Comparison of ENCODE assay signal across 11 cellular contexts in the genomic region with DNA sequence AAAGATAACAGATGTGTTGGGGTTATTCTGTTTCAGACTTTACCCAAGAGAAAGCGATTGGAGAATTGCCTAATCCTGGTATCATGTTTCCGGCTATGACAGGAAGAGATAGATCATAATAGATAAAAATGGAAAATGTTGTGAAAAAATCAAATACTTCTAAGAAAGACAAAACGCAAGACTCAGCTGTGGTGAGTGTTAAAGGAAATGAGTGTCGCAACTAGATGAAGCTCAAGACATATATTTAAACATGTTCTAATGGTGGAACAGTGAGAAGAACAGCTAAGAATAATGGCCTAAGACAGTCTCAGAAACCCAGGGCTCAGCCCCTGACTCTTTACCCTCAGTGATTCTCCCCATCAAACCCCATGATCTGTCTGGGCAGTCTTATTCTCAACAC.
A peak's percentile ranks its signal among the peaks of the same experiment; 100 is the strongest.
DNase-seq lines count a peak whose midpoint lies in the region; ATAC-seq and TF ChIP-seq lines count a peak whose summit lies in the region.
"Had no signal": no experiment of that assay in that cellular context is flagged by ENCODE, and none has a peak within 500 bp of the region (broad histone marks: within the 10 kb centered on the region; RNA-seq: fewer than 3 reads in every experiment).

No MANE protein-coding gene starts in this region.

- no peak for TF ChIP-seq POLR2A in stomach (IDR thresholded peaks at IDR 0.05)

- H3K4me1 ChIP-seq in SK-N-SH (ENCODE audit: control insufficient read depth in 1 of 2, insufficient read depth in 2 of 2, low read depth in 1 of 2, low read length in 1 of 2) (peaks cover 0 to 10% of the 10 kb centered on the region in 2 experiments; a peak in 3 of 4 replicates), stomach (peaks cover 0 to 29% (median 4%) of the 10 kb centered on the region in 4 donors)
- H3K4me1 ChIP-seq: psoas muscle had no signal

- no peaks in the 10 kb centered on the region for H3K36me3 Mint-ChIP-seq in activated T-cell treated with anti-CD3 and anti-CD28 coated beads, Interleukin-2, amount 50 U/mL, for 24 hours (ENCODE audit: low read depth)

- ATAC-seq in HG02571 (IDR thresholded peaks at IDR 0.05; ENCODE audit: unreplicated experiment): no peak
- ATAC-seq: psoas muscle had no signal

- no peaks in the 10 kb centered on the region for H4K20me1 ChIP-seq in SK-N-SH (ENCODE audit: insufficient read depth)

- TF ChIP-seq EP300 in SK-N-SH (IDR thresholded peaks at IDR 0.05; ENCODE audit: borderline replicate concordance in 1 of 2, low read depth in 1 of 2, low read length in 1 of 2) (peak in 1 of 2 experiments; percentile 17; a peak in 1 of 4 replicates), stomach (IDR thresholded peaks at IDR 0.05) (no peak)

- H2AFZ ChIP-seq in SK-N-SH (ENCODE audit: low read depth): no peak overlapping the region

- H3K27me3 ChIP-seq in SK-N-SH (ENCODE audit: insufficient read depth) (no peaks in the 10 kb centered on the region), stomach (no peaks in the 10 kb centered on the region)

- no peaks in the 10 kb centered on the region for H3K9me2 ChIP-seq in SK-N-SH

- peaks cover 9% of the 10 kb centered on the region for H3K27me3 Mint-ChIP-seq in activated T-cell treated with anti-CD3 and anti-CD28 coated beads, Interleukin-2, amount 50 U/mL, for 24 hours

- no peak for DNase-seq in activated T-cell treated with anti-CD3 and anti-CD28 coated beads, Interleukin-2, amount 50 U/mL, for 24 hours
- DNase-seq in activated T-cell treated with anti-CD3 and anti-CD28 coated beads, Interleukin-2, amount 50 U/mL, for 1 hour: no peak
- no peak for DNase-seq in SK-N-SH
- DNase-seq in fibroblast of the aortic adventitia (ENCODE audit: low read depth): peak; percentile 86
- no peak for DNase-seq in stomach
- no peak for DNase-seq in midbrain (lab: John Stamatoyannopoulos, UW)
- no peak for DNase-seq in NCI-H146 (lab: John Stamatoyannopoulos, UW)
- DNase-seq: activated CD8-positive, alpha-beta memory T cell treated with anti-CD3 and anti-CD28 coated beads, Interleukin-2, amount 50 U/mL, for 48 hours; NCI-H82; psoas muscle had no signal

- CTCF ChIA-PET in SK-N-SH (lab: Yijun Ruan, JAX): interaction anchor here (0.6 kb wide), 1 partner anchor 730 kb away, joined by 3 read pairs; no protein-coding TSS in a partner anchor

- WGBS in SK-N-SH (ENCODE audit: low lambda C conversion rate): 25% methylated on average over 4 of the region's 4 CpGs
- 49 to 68% (median 63%) methylated on average over 4 of the region's 4 CpGs for WGBS in stomach, 5 donors

- H3K4me3 ChIP-seq in SK-N-SH (ENCODE audit: low read depth in 2 of 2, low read length in 1 of 2) (no peak overlapping the region), fibroblast of the aortic adventitia (ENCODE audit: low read depth, low read length) (no peak overlapping the region), stomach (no peak overlapping the region)
- H3K4me3 ChIP-seq: psoas muscle had no signal

- H3K9me3 ChIP-seq in SK-N-SH (no peaks in the 10 kb centered on the region), stomach (no peaks in the 10 kb centered on the region)
- H3K9me3 ChIP-seq: psoas muscle had no signal

- peaks cover 5% of the 10 kb centered on the region for H3F3A ChIP-seq in SK-N-SH (replicated peaks; ENCODE audit: insufficient read depth)

- no peaks in the 10 kb centered on the region for H3K79me2 ChIP-seq in SK-N-SH (ENCODE audit: insufficient read depth)

- peak overlapping the region; percentile 26; the same call in 1 of the 2 replicates for H3K4me2 ChIP-seq in SK-N-SH

- intact Hi-C loops in stomach (cut with DNase I; ENCODE audit: low total_unique reads): no loop called here

- H3K27ac Mint-ChIP-seq in activated T-cell treated with anti-CD3 and anti-CD28 coated beads, Interleukin-2, amount 50 U/mL, for 24 hours: peak overlapping the region; percentile 65

- H3K9ac ChIP-seq in SK-N-SH: no peak overlapping the region

- TF ChIP-seq RAD21 in SK-N-SH (IDR thresholded peaks at IDR 0.05; ENCODE audit: low read length): no peak

- H3K9me3 Mint-ChIP-seq in activated T-cell treated with anti-CD3 and anti-CD28 coated beads, Interleukin-2, amount 50 U/mL, for 24 hours: peaks cover 2% of the 10 kb centered on the region

- H3K27ac ChIP-seq in SK-N-SH (ENCODE audit: low read depth in 2 of 2, low read length in 1 of 2) (peak overlapping the region; percentile 67 to 80; a peak in 3 of 4 replicates), stomach (peak overlapping the region in 4 of 5 donors; percentile 38 to 65 (median 55))
- H3K27ac ChIP-seq: psoas muscle had no signal

- peaks cover 26% of the 10 kb centered on the region for H3K4me1 Mint-ChIP-seq in activated T-cell treated with anti-CD3 and anti-CD28 coated beads, Interleukin-2, amount 50 U/mL, for 24 hours (ENCODE audit: low read depth)

- TF ChIP-seq CTCF in SK-N-SH (IDR thresholded peaks at IDR 0.05) (no peak), fibroblast of the aortic adventitia (IDR thresholded peaks at IDR 0.05; ENCODE audit: insufficient read depth, low read length) (no peak), stomach (IDR thresholded peaks at IDR 0.05) (no peak)

- no peak overlapping the region for H3K4me3 Mint-ChIP-seq in activated T-cell treated with anti-CD3 and anti-CD28 coated beads, Interleukin-2, amount 50 U/mL, for 24 hours

- POLR2A ChIA-PET in SK-N-SH (lab: Yijun Ruan, JAX): no interaction called here

- H3K36me3 ChIP-seq in SK-N-SH (replicated peaks in 1 of 2; ENCODE audit: control insufficient read depth in 1 of 2, insufficient read depth in 2 of 2, low read length in 1 of 2) (no peaks in the 10 kb centered on the region), stomach (no peaks in the 10 kb centered on the region)

TF ChIP-seq in SK-N-SH, 30 proteins besides CTCF, POLR2A, EP300 and RAD21 (continues in another document):
- TF ChIP-seq GABPA (IDR thresholded peaks at IDR 0.05; ENCODE audit: low read depth) (no peak), RCOR1 (IDR thresholded peaks at IDR 0.05; ENCODE audit: low read length) (no peak), EZH2phosphoT487 (IDR thresholded peaks at IDR 0.05; ENCODE audit: borderline replicate concordance, low read depth) (no peak), POLR2AphosphoS5 (IDR thresholded peaks at IDR 0.05; ENCODE audit: low read depth, low read length) (no peak), SIN3A (IDR thresholded peaks at IDR 0.05; ENCODE audit: borderline replicate concordance, low read depth, low read length) (no peak), GATA2 (CRISPR knock-in tag; IDR thresholded peaks at IDR 0.05) (no peak), FOXM1 (IDR thresholded peaks at IDR 0.05; ENCODE audit: low read depth) (no peak), RFX5 (IDR thresholded peaks at IDR 0.05; ENCODE audit: low read length) (no peak), MEF2A (IDR thresholded peaks at IDR 0.05; ENCODE audit: borderline replicate concordance, low read depth) (no peak), TCF12 (IDR thresholded peaks at IDR 0.05) (peak; percentile 59), IRF3 (IDR thresholded peaks at IDR 0.05; ENCODE audit: low read depth, low read length) (no peak), MAX (IDR thresholded peaks at IDR 0.05; ENCODE audit: low read depth) (no peak), YY1 (IDR thresholded peaks at IDR 0.05; ENCODE audit: low read depth) (no peak), RXRA (IDR thresholded peaks at IDR 0.05; ENCODE audit: borderline replicate concordance, low read depth) (0 out of 2 replicates have a peak, but pooled peaks have one; percentile 10)
- TF ChIP-seq, protein P1, sequence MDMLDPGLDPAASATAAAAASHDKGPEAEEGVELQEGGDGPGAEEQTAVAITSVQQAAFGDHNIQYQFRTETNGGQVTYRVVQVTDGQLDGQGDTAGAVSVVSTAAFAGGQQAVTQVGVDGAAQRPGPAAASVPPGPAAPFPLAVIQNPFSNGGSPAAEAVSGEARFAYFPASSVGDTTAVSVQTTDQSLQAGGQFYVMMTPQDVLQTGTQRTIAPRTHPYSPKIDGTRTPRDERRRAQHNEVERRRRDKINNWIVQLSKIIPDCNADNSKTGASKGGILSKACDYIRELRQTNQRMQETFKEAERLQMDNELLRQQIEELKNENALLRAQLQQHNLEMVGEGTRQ (IDR thresholded peaks at IDR 0.05; ENCODE audit: borderline replicate concordance, low read depth, low read length): no peak
- TF ChIP-seq, protein P2, sequence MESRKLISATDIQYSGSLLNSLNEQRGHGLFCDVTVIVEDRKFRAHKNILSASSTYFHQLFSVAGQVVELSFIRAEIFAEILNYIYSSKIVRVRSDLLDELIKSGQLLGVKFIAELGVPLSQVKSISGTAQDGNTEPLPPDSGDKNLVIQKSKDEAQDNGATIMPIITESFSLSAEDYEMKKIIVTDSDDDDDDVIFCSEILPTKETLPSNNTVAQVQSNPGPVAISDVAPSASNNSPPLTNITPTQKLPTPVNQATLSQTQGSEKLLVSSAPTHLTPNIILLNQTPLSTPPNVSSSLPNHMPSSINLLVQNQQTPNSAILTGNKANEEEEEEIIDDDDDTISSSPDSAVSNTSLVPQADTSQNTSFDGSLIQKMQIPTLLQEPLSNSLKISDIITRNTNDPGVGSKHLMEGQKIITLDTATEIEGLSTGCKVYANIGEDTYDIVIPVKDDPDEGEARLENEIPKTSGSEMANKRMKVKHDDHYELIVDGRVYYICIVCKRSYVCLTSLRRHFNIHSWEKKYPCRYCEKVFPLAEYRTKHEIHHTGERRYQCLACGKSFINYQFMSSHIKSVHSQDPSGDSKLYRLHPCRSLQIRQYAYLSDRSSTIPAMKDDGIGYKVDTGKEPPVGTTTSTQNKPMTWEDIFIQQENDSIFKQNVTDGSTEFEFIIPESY (IDR thresholded peaks at IDR 0.05; ENCODE audit: borderline replicate concordance, low read depth): no peak
